10 cellular contexts compared by ENCODE assay signal in genomic region chr9:93598647-93599241, GRCh38. TPM values are rescaled to one million over a fixed set of nuclear protein-coding genes. Genes with fewer than 3 reads are reported as not detected.
DNase-seq lines count a peak whose midpoint lies in the region; ATAC-seq and TF ChIP-seq lines count a peak whose summit lies in the region.
"Had no signal": no experiment of that assay in that cellular context is flagged by ENCODE, and none has a peak within 500 bp of the region (broad histone marks: within the 10 kb centered on the region; RNA-seq: fewer than 3 reads in every experiment).

No MANE protein-coding gene starts in this region.

- peak overlapping the region; percentile 85 for H3K27ac Mint-ChIP-seq in T-helper 2 cell treated with Interferon-gamma antibody and Interleukin-4, amounts not matched to agents 5 μg/mL and 100 μg/mL, for 36 hours
- H3K27ac Mint-ChIP-seq in stimulated activated effector memory CD8-positive, alpha-beta T cell treated with anti-CD3 and anti-CD28 coated beads, Interleukin-12 subunit alpha, Interleukin-12 subunit beta, amount 100 ng/mL, for 72 hours = peak overlapping the region; percentile 3

- no peaks in the 10 kb centered on the region for H3K9me3 ChIP-seq in gastroesophageal sphincter

- TF ChIP-seq POLR2A in gastroesophageal sphincter (IDR thresholded peaks at IDR 0.05) = no peak

- H3K9me3 Mint-ChIP-seq in T-helper 2 cell treated with Interferon-gamma antibody and Interleukin-4, amounts not matched to agents 5 μg/mL and 100 μg/mL, for 36 hours = no peaks in the 10 kb centered on the region
- H3K9me3 Mint-ChIP-seq in stimulated activated effector memory CD8-positive, alpha-beta T cell treated with anti-CD3 and anti-CD28 coated beads, Interleukin-12 subunit alpha, Interleukin-12 subunit beta, amount 100 ng/mL, for 72 hours = no peaks in the 10 kb centered on the region

- peak overlapping the region; percentile 66 for H3K4me3 Mint-ChIP-seq in T-helper 2 cell treated with Interferon-gamma antibody and Interleukin-4, amounts not matched to agents 5 μg/mL and 100 μg/mL, for 36 hours
- H3K4me3 Mint-ChIP-seq in stimulated activated effector memory CD8-positive, alpha-beta T cell treated with anti-CD3 and anti-CD28 coated beads, Interleukin-12 subunit alpha, Interleukin-12 subunit beta, amount 100 ng/mL, for 72 hours = no peak overlapping the region

- peaks cover 42% of the 10 kb centered on the region for H3K4me1 Mint-ChIP-seq in T-helper 2 cell treated with Interferon-gamma antibody and Interleukin-4, amounts not matched to agents 5 μg/mL and 100 μg/mL, for 36 hours (ENCODE audit: low read depth)
- H3K4me1 Mint-ChIP-seq in stimulated activated effector memory CD8-positive, alpha-beta T cell treated with anti-CD3 and anti-CD28 coated beads, Interleukin-12 subunit alpha, Interleukin-12 subunit beta, amount 100 ng/mL, for 72 hours = peaks cover 73% of the 10 kb centered on the region

- ATAC-seq in gastroesophageal sphincter = peak; percentile 65
- no peak for ATAC-seq in stimulated activated effector memory CD8-positive, alpha-beta T cell treated with anti-CD3 and anti-CD28 coated beads, Interleukin-12 subunit alpha, Interleukin-12 subunit beta, amount 100 ng/mL, for 72 hours

- H3K36me3 ChIP-seq in gastroesophageal sphincter = no peaks in the 10 kb centered on the region

- H3K4me3 ChIP-seq in gastroesophageal sphincter = no peak overlapping the region
- H3K4me3 ChIP-seq: smooth muscle cell had no signal

- peak; percentile 52 for DNase-seq in activated CD8-positive, alpha-beta memory T cell treated with anti-CD3 and anti-CD28 coated beads for 24 hours
- no peak for DNase-seq in activated CD8-positive, alpha-beta memory T cell treated with anti-CD3 and anti-CD28 coated beads, Interleukin-2, amount 50 U/mL, for 4 hours
- no peak for DNase-seq in T-helper 2 cell treated with Interferon-gamma antibody and Interleukin-4, amounts not matched to agents 5 μg/mL and 100 μg/mL, for 36 hours (ENCODE audit: low spot score)
- no peak for DNase-seq in stimulated activated effector memory CD8-positive, alpha-beta T cell treated with anti-CD3 and anti-CD28 coated beads, Interleukin-12 subunit alpha, Interleukin-12 subunit beta, amount 100 ng/mL, for 72 hours (ENCODE audit: low spot score in 2 of 2)
- DNase-seq in NAMALWA (ENCODE audit: low spot score) = no peak
- DNase-seq in ACHN = no peak
- no peak for DNase-seq in amniotic stem cell (lab: John Stamatoyannopoulos, UW)
- DNase-seq: activated CD4-positive, alpha-beta T cell treated with anti-CD3 and anti-CD28 coated beads, Interleukin-2, amount 50 U/mL, for 4 hours had no signal

- H3K27ac ChIP-seq in gastroesophageal sphincter = no peak overlapping the region

- WGBS in gastroesophageal sphincter (ENCODE audit: low coverage in 1 of 2), 2 donors = 49% methylated on average over 7 of the region's 11 CpGs; no CpG with 5 or more reads in 1 of the 2 donors

- in situ Hi-C loops in ACHN (cut with HindIII; ENCODE audit: low pct_ligation_motif_present, low pct_unique_long_range_greater_than_20kb, low sequenced_read_pairs) = no loop called here

- H3K27me3 ChIP-seq in gastroesophageal sphincter = no peaks in the 10 kb centered on the region

- no peak for TF ChIP-seq EP300 in gastroesophageal sphincter (IDR thresholded peaks at IDR 0.05)

- H3K36me3 Mint-ChIP-seq in T-helper 2 cell treated with Interferon-gamma antibody and Interleukin-4, amounts not matched to agents 5 μg/mL and 100 μg/mL, for 36 hours (ENCODE audit: low read depth) = peaks cover 6% of the 10 kb centered on the region
- no peaks in the 10 kb centered on the region for H3K36me3 Mint-ChIP-seq in stimulated activated effector memory CD8-positive, alpha-beta T cell treated with anti-CD3 and anti-CD28 coated beads, Interleukin-12 subunit alpha, Interleukin-12 subunit beta, amount 100 ng/mL, for 72 hours

- TF ChIP-seq CTCF in gastroesophageal sphincter (IDR thresholded peaks at IDR 0.05) = no peak

- H3K4me1 ChIP-seq in gastroesophageal sphincter = peaks cover 0 to 61% (median 17%) of the 10 kb centered on the region in 3 donors

- no peaks in the 10 kb centered on the region for H3K27me3 Mint-ChIP-seq in T-helper 2 cell treated with Interferon-gamma antibody and Interleukin-4, amounts not matched to agents 5 μg/mL and 100 μg/mL, for 36 hours (ENCODE audit: low read depth)

RNA-seq across cellular contexts. Expression of gene PHF2, which starts 22.4 kb away (rescaled TPM):
- 10 to 100 TPM; 37.2 to 51.2 (median 39.2) TPM for total RNA-seq in gastroesophageal sphincter
